Comparison of ENCODE assay signal across 30 cellular contexts in the genomic region with DNA sequence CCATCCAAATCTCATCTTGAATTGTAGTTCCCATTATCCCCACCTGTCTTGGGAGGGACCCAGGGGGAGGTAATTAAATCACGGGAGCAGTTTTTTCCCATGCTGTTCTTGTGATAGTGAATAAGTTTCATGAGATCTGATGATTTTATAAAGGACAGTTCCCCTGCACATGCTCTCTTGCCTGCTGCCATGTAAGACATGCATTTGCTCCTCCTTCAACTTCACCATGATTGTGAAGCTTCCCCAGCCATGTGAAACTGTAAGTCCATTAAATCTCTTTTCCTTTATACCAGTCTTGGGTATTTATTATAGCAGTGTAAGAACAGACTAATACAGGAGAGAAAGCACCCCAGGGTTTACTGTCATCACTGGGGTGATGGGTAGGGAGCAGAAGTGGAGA.
"Had no signal": no experiment of that assay in that cellular context is flagged by ENCODE, and none has a peak within 500 bp of the region (broad histone marks: within the 10 kb centered on the region; RNA-seq: fewer than 3 reads in every experiment).

No MANE protein-coding gene starts in this region.

- H3K9me3 ChIP-seq: gastrocnemius medialis had no signal

- H3K27ac ChIP-seq: body of pancreas, epithelial cell of prostate, foreskin keratinocyte, gastrocnemius medialis, heart right ventricle had no signal

- FAIRE-seq: colon, endometrium, endothelial cell of umbilical vein had no signal

- H3K4me3 ChIP-seq: body of pancreas, gastrocnemius medialis, heart right ventricle had no signal

- DNase-seq: activated CD4-positive, alpha-beta memory T cell treated with anti-CD3 and anti-CD28 coated beads, Interleukin-2, amount 10 ng/mL, durations not matched to agents 7 days and 5 days; activated CD4-positive, alpha-beta T cell treated with anti-CD3 and anti-CD28 coated beads for 1 hour; activated CD4-positive, alpha-beta T cell treated with anti-CD3 and anti-CD28 coated beads for 4 hours; activated CD4-positive, alpha-beta T cell treated with anti-CD3 and anti-CD28 coated beads, Interleukin-2, amount 10 ng/mL, durations not matched to agents 7 days and 5 days; activated CD4-positive, alpha-beta T cell treated with anti-CD3 and anti-CD28 coated beads, Interleukin-2, amount 50 U/mL, for 4 hours; activated CD8-positive, alpha-beta memory T cell treated with anti-CD3 and anti-CD28 coated beads, Interleukin-2, amount 50 U/mL, for 48 hours; activated gamma-delta T cell; activated naive CD4-positive, alpha-beta T cell; activated naive CD4-positive, alpha-beta T cell treated with anti-CD3 and anti-CD28 coated beads, Interleukin-2, amount 10 ng/mL, durations not matched to agents 7 days and 5 days; activated T-cell treated with anti-CD3 and anti-CD28 coated beads for 4 hours; activated T-cell treated with anti-CD3 and anti-CD28 coated beads, Interleukin-2, amount 50 U/mL, for 24 hours; activated T-cell treated with anti-CD3 and anti-CD28 coated beads, Interleukin-2, amount 50 U/mL, for 72 hours; amniotic stem cell; aorta; body of pancreas; caudate nucleus; cortex of kidney; dermis blood vessel endothelial cell; effector CD8-positive, alpha-beta T cell; foreskin keratinocyte; gastrocnemius medialis; heart right ventricle; T-helper 1 cell; T-helper 17 cell; T1000 had no signal

- H3K36me3 ChIP-seq: gastrocnemius medialis, heart right ventricle had no signal

- ATAC-seq: activated T-cell treated with anti-CD3 and anti-CD28 coated beads, Interleukin-2, amount 50 U/mL, for 72 hours; body of pancreas; foreskin keratinocyte; gastrocnemius medialis; heart right ventricle; T-helper 17 cell; WTC11 had no signal

- H3K27me3 ChIP-seq: body of pancreas, gastrocnemius medialis, heart right ventricle had no signal

- H3K4me1 ChIP-seq: foreskin keratinocyte, gastrocnemius medialis had no signal
